ENCODE assay signal across 30 cellular contexts in the genomic region with DNA sequence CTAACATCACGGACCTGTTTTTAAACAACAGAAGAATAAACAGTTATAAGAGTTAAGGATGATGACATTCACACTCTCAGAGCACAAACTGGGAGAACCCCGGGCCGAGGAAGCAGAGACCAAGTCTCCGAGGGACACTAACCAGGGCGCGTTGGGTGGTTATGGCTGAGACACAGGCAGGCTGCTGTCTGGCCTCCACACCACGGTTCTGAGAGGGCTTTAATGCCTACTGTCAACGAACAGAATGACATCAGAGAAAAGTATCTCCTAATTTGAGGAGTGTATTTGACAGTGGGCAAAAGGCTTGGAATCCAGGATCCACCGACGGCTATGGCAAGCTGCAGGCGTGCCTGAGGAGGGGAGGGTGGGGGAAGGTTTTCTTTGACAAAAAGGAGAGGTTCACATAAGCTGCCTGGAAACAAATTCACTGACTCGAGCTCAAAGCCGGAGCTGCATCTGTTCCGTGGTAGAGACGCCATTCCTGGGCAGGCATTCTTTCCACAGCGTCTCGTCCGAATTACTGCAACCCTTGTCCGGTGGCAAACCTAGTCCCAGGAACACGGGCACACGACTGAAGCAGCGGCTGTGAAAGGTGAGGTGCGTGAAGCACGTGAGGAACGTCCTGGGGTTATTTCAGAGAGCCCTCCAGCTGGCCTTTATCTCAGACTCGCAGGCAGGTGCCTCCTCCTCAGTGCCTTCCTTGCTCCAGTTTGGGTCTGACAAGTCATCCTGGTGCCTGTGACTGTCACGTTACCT. TPM values are rescaled to one million over a fixed set of nuclear protein-coding genes. Genes with fewer than 3 reads are reported as not detected.
A peak's percentile ranks its signal among the peaks of the same experiment; 100 is the strongest.
DNase-seq lines count a peak whose midpoint lies in the region; ATAC-seq, FAIRE-seq and TF ChIP-seq lines count a peak whose summit lies in the region.
"Had no signal": no experiment of that assay in that cellular context is flagged by ENCODE, and none has a peak within 500 bp of the region (broad histone marks: within the 10 kb centered on the region; RNA-seq: fewer than 3 reads in every experiment).

No MANE protein-coding gene starts in this region.

- H3K4me3 ChIP-seq in astrocyte (ENCODE audit: insufficient read depth, low read depth, low read length) (no peak overlapping the region), spleen (no peak overlapping the region)
- H3K4me3 ChIP-seq: A549, lung, mucosa of descending colon, neural progenitor cell, prostate gland, tibial nerve had no signal

- no peak overlapping the region for H3K27ac ChIP-seq in astrocyte (ENCODE audit: low read depth, low read length)
- no peak overlapping the region for H3K27ac ChIP-seq in spleen
- H3K27ac ChIP-seq: A549, epithelial cell of prostate, neural progenitor cell, prostate gland, tibial nerve, VCaP had no signal

- no peak for TF ChIP-seq POLR2A in spleen (IDR thresholded peaks at IDR 0.05)

- no peak overlapping the region for H3K4me3 Mint-ChIP-seq in activated T-cell treated with anti-CD3 and anti-CD28 coated beads, Interleukin-2, amount 50 U/mL, for 4 hours
- no peak overlapping the region for H3K4me3 Mint-ChIP-seq in astrocyte (ENCODE audit: unreplicated experiment)
- no peak overlapping the region for H3K4me3 Mint-ChIP-seq in endothelial cell (ENCODE audit: unreplicated experiment)
- H3K4me3 Mint-ChIP-seq: brain; CD8-positive, alpha-beta T cell; neural progenitor cell; stimulated activated naive CD8-positive, alpha-beta T cell treated with anti-CD3 and anti-CD28 coated beads, Interleukin-15, amount 100 ng/mL, for 72 hours had no signal

- no peak overlapping the region for H3K4me2 ChIP-seq in astrocyte (ENCODE audit: low read length)
- H3K4me2 ChIP-seq: A549, neural progenitor cell had no signal

- H3K36me3 Mint-ChIP-seq in activated T-cell treated with anti-CD3 and anti-CD28 coated beads, Interleukin-2, amount 50 U/mL, for 4 hours (ENCODE audit: insufficient read depth) = peaks cover 23% of the 10 kb centered on the region
- H3K36me3 Mint-ChIP-seq in astrocyte (ENCODE audit: low read depth, unreplicated experiment) (peaks cover 7% of the 10 kb centered on the region), endothelial cell (ENCODE audit: low read depth, unreplicated experiment) (peaks cover 13% of the 10 kb centered on the region)

- H2AFZ ChIP-seq in astrocyte (ENCODE audit: low read depth, low read length) = no peak overlapping the region
- H2AFZ ChIP-seq: neural progenitor cell had no signal

- ATAC-seq in activated T-cell treated with anti-CD3 and anti-CD28 coated beads, Interleukin-2, amount 50 U/mL, for 4 hours = no peak
- ATAC-seq: A549; CD8-positive, alpha-beta T cell; mucosa of descending colon; stimulated activated naive CD8-positive, alpha-beta T cell treated with anti-CD3 and anti-CD28 coated beads, Interleukin-15, amount 100 ng/mL, for 72 hours had no signal

- H3K9me3 Mint-ChIP-seq in activated T-cell treated with anti-CD3 and anti-CD28 coated beads, Interleukin-2, amount 50 U/mL, for 4 hours = no peaks in the 10 kb centered on the region
- H3K9me3 Mint-ChIP-seq in astrocyte (ENCODE audit: unreplicated experiment) = no peaks in the 10 kb centered on the region
- no peaks in the 10 kb centered on the region for H3K9me3 Mint-ChIP-seq in endothelial cell (ENCODE audit: unreplicated experiment)
- H3K9me3 Mint-ChIP-seq: CD8-positive, alpha-beta T cell; neural progenitor cell; stimulated activated naive CD8-positive, alpha-beta T cell treated with anti-CD3 and anti-CD28 coated beads, Interleukin-15, amount 100 ng/mL, for 72 hours had no signal

- DNase-seq in activated T-cell treated with anti-CD3 and anti-CD28 coated beads, Interleukin-2, amount 50 U/mL, for 1 hour = peak; percentile 12
- no peak for DNase-seq in activated T-cell treated with anti-CD3 and anti-CD28 coated beads, Interleukin-2, amount 50 U/mL, for 4 hours
- DNase-seq in astrocyte (ENCODE audit: low read depth) (no peak), mesenteric fat pad (ENCODE audit: low spot score) (peak; percentile 59), spleen (peak; percentile 46), NCI-H146 (lab: John Stamatoyannopoulos, UW) (no peak), endothelial cell (ENCODE audit: low spot score) (no peak), DMS114 treated with DMSO at 0.1 percent for 48 hours (lab: John Stamatoyannopoulos, UW; ENCODE audit: unreplicated experiment) (no peak)
- DNase-seq: activated naive CD4-positive, alpha-beta T cell treated with Interleukin-2 at 50 U/mL for 16 hours; AML-193; H7; IMR-90; mucosa of descending colon; NCI-H1694 treated with DMSO at 0.1 percent for 48 hours; NCI-H2171; NCI-H510A treated with DMSO at 0.1 percent for 48 hours; stimulated activated CD8-positive, alpha-beta memory T cell treated with anti-CD3 and anti-CD28 coated beads, Interleukin-4, amount 100 ng/mL, for 48 hours; stimulated activated naive CD8-positive, alpha-beta T cell treated with anti-CD3 and anti-CD28 coated beads, Interleukin-15, amount 100 ng/mL, for 72 hours; SW 1271; T-helper 9 cell had no signal

- H3K36me3 ChIP-seq in astrocyte (ENCODE audit: insufficient read depth, low read length) = peaks cover 49% of the 10 kb centered on the region
- H3K36me3 ChIP-seq in spleen = peaks cover 0 to 100% (median 88%) of the 10 kb centered on the region in 6 donors

- H3K27ac Mint-ChIP-seq in astrocyte (ENCODE audit: unreplicated experiment) = peak overlapping the region; percentile 47
- H3K27ac Mint-ChIP-seq in endothelial cell (ENCODE audit: unreplicated experiment) = no peak overlapping the region
- H3K27ac Mint-ChIP-seq: brain; CD8-positive, alpha-beta T cell; neural progenitor cell; stimulated activated naive CD8-positive, alpha-beta T cell treated with anti-CD3 and anti-CD28 coated beads, Interleukin-15, amount 100 ng/mL, for 72 hours had no signal

- no peaks in the 10 kb centered on the region for H3K27me3 Mint-ChIP-seq in activated T-cell treated with anti-CD3 and anti-CD28 coated beads, Interleukin-2, amount 50 U/mL, for 4 hours (ENCODE audit: low read depth)
- H3K27me3 Mint-ChIP-seq in astrocyte (ENCODE audit: low read depth, unreplicated experiment) (no peaks in the 10 kb centered on the region), endothelial cell (ENCODE audit: unreplicated experiment) (peaks cover 5% of the 10 kb centered on the region)
- H3K27me3 Mint-ChIP-seq: stimulated activated naive CD8-positive, alpha-beta T cell treated with anti-CD3 and anti-CD28 coated beads, Interleukin-15, amount 100 ng/mL, for 72 hours had no signal

- no peak overlapping the region for H3K9ac ChIP-seq in astrocyte (ENCODE audit: low read length)
- H3K9ac ChIP-seq: neural progenitor cell had no signal

- H3K79me2 ChIP-seq in astrocyte (ENCODE audit: insufficient read depth, low read length) = peaks cover 81% of the 10 kb centered on the region

- H3K27me3 ChIP-seq in astrocyte (ENCODE audit: insufficient read depth, low read length) = no peaks in the 10 kb centered on the region
- H3K27me3 ChIP-seq in spleen (replicated peaks in 1 of 7) = no peaks in the 10 kb centered on the region
- H3K27me3 ChIP-seq: neural progenitor cell, tibial nerve had no signal

- H3K9me3 ChIP-seq in astrocyte (ENCODE audit: insufficient read depth, low read depth, low read length) = no peaks in the 10 kb centered on the region
- no peaks in the 10 kb centered on the region for H3K9me3 ChIP-seq in spleen
- H3K9me3 ChIP-seq: A549, mucosa of descending colon, prostate gland had no signal

- no peaks in the 10 kb centered on the region for H3K4me1 ChIP-seq in astrocyte (ENCODE audit: insufficient read depth, low read length)
- H3K4me1 ChIP-seq in spleen = no peaks in the 10 kb centered on the region
- H3K4me1 ChIP-seq: A549, neural progenitor cell, prostate gland, tibial nerve had no signal

- TF ChIP-seq CTCF in astrocyte (IDR thresholded peaks at IDR 0.05; ENCODE audit: insufficient read depth, low read depth, low read length) = no peak
- no peak for TF ChIP-seq CTCF in spleen (IDR thresholded peaks at IDR 0.05 in 8 of 11, conservative IDR thresholded peaks at IDR 0.05 in 3 of 11)
- TF ChIP-seq CTCF in endothelial cell (IDR thresholded peaks at IDR 0.05; ENCODE audit: unreplicated experiment) = no peak

- intact Hi-C loops in spleen (cut with DNase I; ENCODE audit: low total_unique reads) = no loop called here

- H3K4me1 Mint-ChIP-seq in activated T-cell treated with anti-CD3 and anti-CD28 coated beads, Interleukin-2, amount 50 U/mL, for 4 hours (ENCODE audit: low read depth) = no peaks in the 10 kb centered on the region
- no peaks in the 10 kb centered on the region for H3K4me1 Mint-ChIP-seq in astrocyte (ENCODE audit: low read depth, unreplicated experiment)
- no peaks in the 10 kb centered on the region for H3K4me1 Mint-ChIP-seq in endothelial cell (ENCODE audit: unreplicated experiment)
- H3K4me1 Mint-ChIP-seq: neural progenitor cell; stimulated activated naive CD8-positive, alpha-beta T cell treated with anti-CD3 and anti-CD28 coated beads, Interleukin-15, amount 100 ng/mL, for 72 hours had no signal

- peaks cover 82% of the 10 kb centered on the region for H4K20me1 ChIP-seq in astrocyte (ENCODE audit: insufficient read depth, low read length)

- FAIRE-seq in astrocyte (lab: Jason Lieb, UNC) = no peak
- FAIRE-seq: A549, GM12891 had no signal

- 92 to 97% (median 94%) methylated on average over 26 to 27 of the region's 27 CpGs for WGBS in spleen, 5 donors

RNA-seq across cellular contexts. Expression of gene POFUT2, which starts 9.4 kb away (rescaled TPM):
- 10 to 100 TPM; 14.4 to 17.1 (median 15.1) TPM for total RNA-seq in activated T-cell treated with anti-CD3 and anti-CD28 coated beads, Interleukin-2, amount 50 U/mL, for 4 hours
- total RNA-seq in astrocyte (109 and 119 TPM in 2 replicates), mesenteric fat pad (29.6 TPM), spleen (10 to 100 TPM; 24.1 to 37.0 (median 28.8) TPM), endothelial cell (ENCODE audit: unreplicated experiment) (37.8 TPM)
- polyA plus RNA-seq in spleen = 10 to 100 TPM; 10.5 to 23.2 (median 19.3) TPM

Comparison
In these comparisons a context has a peak if more than half of its experiments do, and no peak if none do; other contexts are left out.
1. DNase-seq: peak in activated T-cell treated with anti-CD3 and anti-CD28 coated beads, Interleukin-2, amount 50 U/mL, for 1 hour (single experiment), mesenteric fat pad (single experiment) and spleen (single experiment); none in activated T-cell treated with anti-CD3 and anti-CD28 coated beads, Interleukin-2, amount 50 U/mL, for 4 hours (single experiment), astrocyte (single experiment), NCI-H146 (single experiment), endothelial cell (single experiment) and DMS114 treated with DMSO at 0.1 percent for 48 hours (single experiment).